9 cellular contexts compared by ENCODE assay signal in the genomic region with DNA sequence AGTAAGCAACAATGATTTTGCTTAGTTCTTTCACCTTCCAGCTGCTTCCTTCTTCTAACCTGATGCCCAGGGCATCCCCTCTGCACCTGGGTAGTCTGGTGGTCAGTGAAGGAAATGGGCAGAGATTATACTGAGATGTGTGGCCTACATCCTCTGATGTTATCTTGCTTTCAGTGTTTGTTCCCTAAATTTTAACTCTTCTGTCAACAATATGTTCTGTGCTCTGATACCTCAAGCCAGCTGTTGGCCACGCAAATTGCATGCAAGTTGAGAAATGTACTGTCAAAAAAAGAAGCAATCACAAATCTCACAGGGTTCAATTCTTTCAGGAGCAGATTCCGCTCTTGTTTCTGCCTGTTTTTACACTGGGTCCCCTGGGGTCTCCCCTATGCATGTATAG.
DNase-seq lines count a peak whose midpoint lies in the region; ATAC-seq lines count a peak whose summit lies in the region.
"Had no signal": no experiment of that assay in that cellular context is flagged by ENCODE, and none has a peak within 500 bp of the region (broad histone marks: within the 10 kb centered on the region; RNA-seq: fewer than 3 reads in every experiment).

No MANE protein-coding gene starts in this region.

- H3K4me3 ChIP-seq in mesenchymal stem cell (ENCODE audit: insufficient read depth in 1 of 2, low read depth in 1 of 2, low read length in 2 of 2) (no peak overlapping the region), neuronal stem cell (ENCODE audit: low read length in 2 of 2) (no peak overlapping the region), H7 (ENCODE audit: insufficient read depth, low read depth, low read length) (no peak overlapping the region)

- no peak overlapping the region for H3K27ac Mint-ChIP-seq in activated naive CD4-positive, alpha-beta T cell treated with anti-CD3 and anti-CD28 coated beads, Interleukin-2, amount 10 ng/mL, durations not matched to agents 7 days and 5 days
- H3K27ac Mint-ChIP-seq in effector memory CD8-positive, alpha-beta T cell: no peak overlapping the region

- H3K9me3 ChIP-seq in KOPT-K1 (ENCODE audit: insufficient read depth, low read length, poor library complexity, severe bottlenecking) (no peaks in the 10 kb centered on the region), mesenchymal stem cell (ENCODE audit: control insufficient read depth, low read length) (no peaks in the 10 kb centered on the region), neuronal stem cell (replicated peaks in 1 of 2; ENCODE audit: control insufficient read depth in 2 of 2, insufficient read depth in 1 of 2, low read depth in 1 of 2, low read length in 2 of 2) (no peaks in the 10 kb centered on the region)

- no peak overlapping the region for H3K4me3 Mint-ChIP-seq in activated naive CD4-positive, alpha-beta T cell treated with anti-CD3 and anti-CD28 coated beads, Interleukin-2, amount 10 ng/mL, durations not matched to agents 7 days and 5 days
- H3K4me3 Mint-ChIP-seq in effector memory CD8-positive, alpha-beta T cell: no peak overlapping the region

- 92% methylated on average over 2 of the region's 2 CpGs for WGBS in mesenchymal stem cell
- no CpG with 5 or more reads among the region's 2 CpGs for WGBS in neuronal stem cell (ENCODE audit: extremely low coverage in 2 of 2, insufficient read length in 2 of 2, insufficient replicate concordance in 1 of 2), 2 donors

- H4K8ac ChIP-seq in mesenchymal stem cell (ENCODE audit: low read length) (no peak overlapping the region), neuronal stem cell (ENCODE audit: low read depth, low read length) (no peak overlapping the region)

- peaks cover 69% of the 10 kb centered on the region for H3K4me1 Mint-ChIP-seq in activated naive CD4-positive, alpha-beta T cell treated with anti-CD3 and anti-CD28 coated beads, Interleukin-2, amount 10 ng/mL, durations not matched to agents 7 days and 5 days
- peaks cover 50 to 63% of the 10 kb centered on the region in 2 donors for H3K4me1 Mint-ChIP-seq in effector memory CD8-positive, alpha-beta T cell (ENCODE audit: low read depth in 2 of 2)

- peaks cover 17% of the 10 kb centered on the region for H3K36me3 Mint-ChIP-seq in activated naive CD4-positive, alpha-beta T cell treated with anti-CD3 and anti-CD28 coated beads, Interleukin-2, amount 10 ng/mL, durations not matched to agents 7 days and 5 days
- peaks cover 12% of the 10 kb centered on the region for H3K36me3 Mint-ChIP-seq in effector memory CD8-positive, alpha-beta T cell (ENCODE audit: insufficient read depth)

- H3K4ac ChIP-seq in mesenchymal stem cell (ENCODE audit: low read depth in 1 of 2, low read length in 2 of 2) (peak overlapping the region in 1 of 2 experiments; percentile 11), neuronal stem cell (ENCODE audit: low read length) (no peak overlapping the region)

- peak overlapping the region; percentile 71 for H2AK5ac ChIP-seq in mesenchymal stem cell (ENCODE audit: low read length, severe bottlenecking)
- no peak overlapping the region for H2AK5ac ChIP-seq in neuronal stem cell (ENCODE audit: low read depth, low read length)

- H2BK120ac ChIP-seq in mesenchymal stem cell (ENCODE audit: low read depth, low read length): no peak overlapping the region
- H2BK120ac ChIP-seq in neuronal stem cell (ENCODE audit: low read depth, low read length): no peak overlapping the region

- H3K4me1 ChIP-seq in mesenchymal stem cell (ENCODE audit: control insufficient read depth, insufficient read depth, low read depth, low read length) (peaks cover 3% of the 10 kb centered on the region), neuronal stem cell (ENCODE audit: control insufficient read depth in 2 of 2, insufficient read depth in 1 of 2, low read depth in 1 of 2, low read length in 2 of 2) (no peaks in the 10 kb centered on the region)

- H3K9ac ChIP-seq in mesenchymal stem cell (ENCODE audit: low read length): no peak overlapping the region
- H3K9ac ChIP-seq in neuronal stem cell (ENCODE audit: low read depth, low read length, poor library complexity): no peak overlapping the region
- H3K9ac ChIP-seq: KMS-11 had no signal

- no peak overlapping the region for H2BK12ac ChIP-seq in mesenchymal stem cell (ENCODE audit: low read length in 2 of 2)
- H2BK12ac ChIP-seq in neuronal stem cell (ENCODE audit: low read length): no peak overlapping the region

- no peak overlapping the region for H3K14ac ChIP-seq in mesenchymal stem cell (ENCODE audit: low read length in 2 of 2)
- H3K14ac ChIP-seq in neuronal stem cell (ENCODE audit: low read length): no peak overlapping the region

- H3K79me1 ChIP-seq in mesenchymal stem cell (replicated peaks; ENCODE audit: low read length, poor library complexity, severe bottlenecking): peaks cover 8% of the 10 kb centered on the region
- H3K79me1 ChIP-seq in neuronal stem cell (ENCODE audit: low read depth, low read length): no peaks in the 10 kb centered on the region

- H2AFZ ChIP-seq in mesenchymal stem cell (ENCODE audit: low read depth, low read length): no peak overlapping the region
- no peak overlapping the region for H2AFZ ChIP-seq in neuronal stem cell (ENCODE audit: low read length)

- no peak overlapping the region for H3K4me2 ChIP-seq in mesenchymal stem cell (ENCODE audit: low read length, poor library complexity, severe bottlenecking)
- no peak overlapping the region for H3K4me2 ChIP-seq in neuronal stem cell (ENCODE audit: insufficient read depth, low read length, poor library complexity, severe bottlenecking)
- H3K4me2 ChIP-seq: KMS-11 had no signal

- peak overlapping the region in 1 of 2 experiments; percentile 38 for H3K18ac ChIP-seq in mesenchymal stem cell (ENCODE audit: low read depth in 1 of 2, low read length in 2 of 2)
- no peak overlapping the region for H3K18ac ChIP-seq in neuronal stem cell (ENCODE audit: low read length)

- H4K91ac ChIP-seq in mesenchymal stem cell (ENCODE audit: low read length) (no peak overlapping the region), neuronal stem cell (ENCODE audit: low read depth, low read length, poor library complexity) (no peak overlapping the region)

- H3K27me3 ChIP-seq in mesenchymal stem cell (ENCODE audit: control insufficient read depth in 1 of 2, insufficient read depth in 1 of 2, low read length in 2 of 2): no peaks in the 10 kb centered on the region
- no peaks in the 10 kb centered on the region for H3K27me3 ChIP-seq in neuronal stem cell (ENCODE audit: control insufficient read depth in 3 of 3, insufficient read depth in 3 of 3, low read depth in 1 of 3, low read length in 3 of 3)
- H3K27me3 ChIP-seq in H7 (ENCODE audit: control insufficient read depth, insufficient read depth, low read length): no peaks in the 10 kb centered on the region

- H3K23ac ChIP-seq in mesenchymal stem cell (ENCODE audit: low read length in 2 of 2) (no peak overlapping the region), neuronal stem cell (ENCODE audit: low read depth, low read length, poor library complexity) (no peak overlapping the region)

- H3K36me3 ChIP-seq in KOPT-K1 (ENCODE audit: insufficient read depth, low read length): no peaks in the 10 kb centered on the region
- no peaks in the 10 kb centered on the region for H3K36me3 ChIP-seq in mesenchymal stem cell (ENCODE audit: control insufficient read depth in 1 of 2, insufficient read depth in 2 of 2, low read depth in 1 of 2, low read length in 2 of 2)
- no peaks in the 10 kb centered on the region for H3K36me3 ChIP-seq in neuronal stem cell (replicated peaks in 1 of 2; ENCODE audit: control insufficient read depth in 2 of 2, insufficient read depth in 2 of 2, low read length in 2 of 2)
- H3K36me3 ChIP-seq in H7 (replicated peaks; ENCODE audit: control insufficient read depth, insufficient read depth, low read length): no peaks in the 10 kb centered on the region

- H3K9me3 Mint-ChIP-seq in activated naive CD4-positive, alpha-beta T cell treated with anti-CD3 and anti-CD28 coated beads, Interleukin-2, amount 10 ng/mL, durations not matched to agents 7 days and 5 days: no peaks in the 10 kb centered on the region
- H3K9me3 Mint-ChIP-seq in effector memory CD8-positive, alpha-beta T cell: no peaks in the 10 kb centered on the region

- H2BK5ac ChIP-seq in mesenchymal stem cell (ENCODE audit: low read depth, low read length, poor library complexity, severe bottlenecking): no peak overlapping the region
- H2BK5ac ChIP-seq in neuronal stem cell (ENCODE audit: low read length): no peak overlapping the region

- H2BK15ac ChIP-seq in mesenchymal stem cell (ENCODE audit: low read depth, poor library complexity, severe bottlenecking) (no peak overlapping the region), neuronal stem cell (ENCODE audit: low read length) (no peak overlapping the region)

- H3K27ac ChIP-seq in KOPT-K1 (ENCODE audit: low read depth, low read length, poor library complexity, severe bottlenecking): peak overlapping the region; percentile 36
- peak overlapping the region; percentile 41 for H3K27ac ChIP-seq in mesenchymal stem cell (ENCODE audit: low read length, poor library complexity, severe bottlenecking)
- H3K27ac ChIP-seq in neuronal stem cell (replicated peaks; ENCODE audit: low read length): no peak overlapping the region
- H3K27ac ChIP-seq: KMS-11 had no signal

- ATAC-seq in GM18873 (IDR thresholded peaks at IDR 0.05; ENCODE audit: low FRiP score, unreplicated experiment) (peak; percentile 77), HG02571 (IDR thresholded peaks at IDR 0.05; ENCODE audit: unreplicated experiment) (peak; percentile 56)
- ATAC-seq in effector memory CD8-positive, alpha-beta T cell (replicated peaks): no peak

- H3K27me3 Mint-ChIP-seq in activated naive CD4-positive, alpha-beta T cell treated with anti-CD3 and anti-CD28 coated beads, Interleukin-2, amount 10 ng/mL, durations not matched to agents 7 days and 5 days: no peaks in the 10 kb centered on the region
- H3K27me3 Mint-ChIP-seq in effector memory CD8-positive, alpha-beta T cell: no peaks in the 10 kb centered on the region

- DNase-seq in mesenchymal stem cell (no peak), neuronal stem cell (ENCODE audit: low spot score) (no peak), H7 (no peak)
- no peak for DNase-seq in activated naive CD4-positive, alpha-beta T cell treated with anti-CD3 and anti-CD28 coated beads, Interleukin-2, amount 10 ng/mL, durations not matched to agents 7 days and 5 days
- no peak for DNase-seq in effector memory CD8-positive, alpha-beta T cell

- CTCF ChIA-PET in activated naive CD4-positive, alpha-beta T cell treated with anti-CD3 and anti-CD28 coated beads, Interleukin-2, amount 10 ng/mL, durations not matched to agents 7 days and 5 days (lab: Charles Lee): interaction anchor here (0.6 to 2.6 kb wide), 2 partner anchors 39 to 530 kb away, joined by 4 to 13 read pairs; no protein-coding TSS in a partner anchor
